ENCODE assay signal across 13 cellular contexts in genomic region chr7:142298009-142298408, GRCh38. TPM values are rescaled to one million over a fixed set of nuclear protein-coding genes. Genes with fewer than 3 reads are reported as not detected.
DNase-seq lines count a peak whose midpoint lies in the region; ATAC-seq and TF ChIP-seq lines count a peak whose summit lies in the region.
"Had no signal": no experiment of that assay in that cellular context is flagged by ENCODE, and none has a peak within 500 bp of the region (broad histone marks: within the 10 kb centered on the region; RNA-seq: fewer than 3 reads in every experiment).

No MANE protein-coding gene starts in this region.

- no peaks in the 10 kb centered on the region for H3F3A ChIP-seq in smooth muscle cell (ENCODE audit: low read depth)

- no peak overlapping the region for H3K27ac ChIP-seq in smooth muscle cell (ENCODE audit: low read depth)
- H3K27ac ChIP-seq: SJSA1 had no signal

- no peak overlapping the region for H3K27ac Mint-ChIP-seq in activated CD4-positive, alpha-beta T cell treated with anti-CD3 and anti-CD28 coated beads for 36 hours
- H3K27ac Mint-ChIP-seq: activated T-cell treated with anti-CD3 and anti-CD28 coated beads, Interleukin-2, amount 50 U/mL, for 24 hours; stimulated activated memory B cell treated with anti-CD40 and anti-IgM and Interleukin-4, amounts not matched to agents 10 μg/mL and 1 μg/mL and 100 μg/mL, for 72 hours had no signal

- no peaks in the 10 kb centered on the region for H3K9me3 Mint-ChIP-seq in activated CD4-positive, alpha-beta T cell treated with anti-CD3 and anti-CD28 coated beads for 36 hours (ENCODE audit: low read depth)
- H3K9me3 Mint-ChIP-seq: activated T-cell treated with anti-CD3 and anti-CD28 coated beads, Interleukin-2, amount 50 U/mL, for 24 hours; stimulated activated memory B cell treated with anti-CD40 and anti-IgM and Interleukin-4, amounts not matched to agents 10 μg/mL and 1 μg/mL and 100 μg/mL, for 72 hours had no signal

- H4K20me1 ChIP-seq in smooth muscle cell (ENCODE audit: low read depth) = no peaks in the 10 kb centered on the region

- no peak overlapping the region for H3K4me3 Mint-ChIP-seq in activated CD4-positive, alpha-beta T cell treated with anti-CD3 and anti-CD28 coated beads for 36 hours
- H3K4me3 Mint-ChIP-seq: activated T-cell treated with anti-CD3 and anti-CD28 coated beads, Interleukin-2, amount 50 U/mL, for 24 hours; stimulated activated memory B cell treated with anti-CD40 and anti-IgM and Interleukin-4, amounts not matched to agents 10 μg/mL and 1 μg/mL and 100 μg/mL, for 72 hours had no signal

- no peak overlapping the region for H3K4me3 ChIP-seq in NB4 (ENCODE audit: low read depth, low read length)
- H3K4me3 ChIP-seq in epithelial cell of esophagus (ENCODE audit: low read length) = no peak overlapping the region
- H3K4me3 ChIP-seq in smooth muscle cell = no peak overlapping the region
- H3K4me3 ChIP-seq: SJSA1 had no signal

- no peaks in the 10 kb centered on the region for H3K36me3 ChIP-seq in smooth muscle cell (ENCODE audit: low read depth)
- H3K36me3 ChIP-seq: SJSA1 had no signal

- intact Hi-C loops in activated CD4-positive, alpha-beta T cell treated with anti-CD3 and anti-CD28 coated beads for 36 hours (cut with DNase I, micrococcal nuclease) = no loop called here

- POLR2A ChIA-PET in activated CD4-positive, alpha-beta T cell treated with anti-CD3 and anti-CD28 coated beads for 36 hours (lab: Charles Lee) = no interaction called here

- no peaks in the 10 kb centered on the region for H3K9me3 ChIP-seq in smooth muscle cell (replicated peaks; ENCODE audit: low read depth)
- H3K9me3 ChIP-seq: SJSA1 had no signal

- TF ChIP-seq POLR2A in NB4 (IDR thresholded peaks at IDR 0.05; ENCODE audit: extremely low read depth, insufficient read length) = no peak

- H3K27me3 Mint-ChIP-seq in activated CD4-positive, alpha-beta T cell treated with anti-CD3 and anti-CD28 coated beads for 36 hours = peaks cover 16% of the 10 kb centered on the region

- peak; percentile 42 for ATAC-seq in activated CD4-positive, alpha-beta T cell treated with anti-CD3 and anti-CD28 coated beads for 36 hours
- ATAC-seq in HG02870 (IDR thresholded peaks at IDR 0.05; ENCODE audit: unreplicated experiment) = no peak
- ATAC-seq: stimulated activated memory B cell treated with anti-CD40 and anti-IgM and Interleukin-4, amounts not matched to agents 10 μg/mL and 1 μg/mL and 100 μg/mL, for 72 hours had no signal

- H3K9ac ChIP-seq in smooth muscle cell (ENCODE audit: low read depth) = no peak overlapping the region

- TF ChIP-seq CTCF in NB4 (IDR thresholded peaks at IDR 0.05; ENCODE audit: low read depth, low read length) = peak; percentile 49
- peak; percentile 41 for TF ChIP-seq CTCF in epithelial cell of esophagus (IDR thresholded peaks at IDR 0.05; ENCODE audit: insufficient read depth, low read depth, low read length, missing control alignments)
- peak; percentile 27 for TF ChIP-seq CTCF in smooth muscle cell (IDR thresholded peaks at IDR 0.05; ENCODE audit: borderline replicate concordance, insufficient read depth, poor library complexity, severe bottlenecking)

- no peak for DNase-seq in activated CD4-positive, alpha-beta T cell treated with anti-CD3 and anti-CD28 coated beads for 36 hours
- DNase-seq in activated CD4-positive, alpha-beta T cell treated with anti-CD3 and anti-CD28 coated beads, Interleukin-2, amount 50 U/mL, for 48 hours = no peak
- DNase-seq in NB4 (ENCODE audit: low read depth) (peak; percentile 43), epithelial cell of esophagus (ENCODE audit: low read depth) (peak; percentile 36), smooth muscle cell (lab: John Stamatoyannopoulos, UW; ENCODE audit: unreplicated experiment) (no peak), midbrain (lab: John Stamatoyannopoulos, UW) (no peak)
- no peak for DNase-seq in NK-92 treated with Interleukin-12 subunit alpha and Interleukin-12 subunit beta, amount 100 ng/mL, for 24 hours (lab: John Stamatoyannopoulos, UW)
- DNase-seq: activated T-cell treated with anti-CD3 and anti-CD28 coated beads, Interleukin-2, amount 50 U/mL, for 24 hours; C1 segment of cervical spinal cord had no signal

- no peak overlapping the region for H2AFZ ChIP-seq in smooth muscle cell (ENCODE audit: low read depth)

- no peak overlapping the region for H3K4me2 ChIP-seq in smooth muscle cell

- peaks cover 18% of the 10 kb centered on the region for H3K4me1 Mint-ChIP-seq in activated CD4-positive, alpha-beta T cell treated with anti-CD3 and anti-CD28 coated beads for 36 hours
- H3K4me1 Mint-ChIP-seq: stimulated activated memory B cell treated with anti-CD40 and anti-IgM and Interleukin-4, amounts not matched to agents 10 μg/mL and 1 μg/mL and 100 μg/mL, for 72 hours had no signal

- WGBS in smooth muscle cell (ENCODE audit: low lambda C conversion rate) = 49% methylated on average over 5 of the region's 5 CpGs

- H3K79me2 ChIP-seq in smooth muscle cell (ENCODE audit: low read depth) = no peaks in the 10 kb centered on the region

- H3K4me1 ChIP-seq in smooth muscle cell (ENCODE audit: low read depth) = no peaks in the 10 kb centered on the region
- H3K4me1 ChIP-seq: SJSA1 had no signal

- CTCF ChIA-PET in activated CD4-positive, alpha-beta T cell treated with anti-CD3 and anti-CD28 coated beads for 36 hours (lab: Charles Lee) = interaction anchor here (1.0 to 1.7 kb wide), 7 partner anchors 11 to 512 kb away, joined by 3 to 10 read pairs (median 4); no protein-coding TSS in a partner anchor

- peaks cover 11% of the 10 kb centered on the region for H3K27me3 ChIP-seq in smooth muscle cell (ENCODE audit: low read depth)
- H3K27me3 ChIP-seq: SJSA1 had no signal

- no peaks in the 10 kb centered on the region for H3K36me3 Mint-ChIP-seq in activated CD4-positive, alpha-beta T cell treated with anti-CD3 and anti-CD28 coated beads for 36 hours (ENCODE audit: low read depth)
- H3K36me3 Mint-ChIP-seq: stimulated activated memory B cell treated with anti-CD40 and anti-IgM and Interleukin-4, amounts not matched to agents 10 μg/mL and 1 μg/mL and 100 μg/mL, for 72 hours had no signal

RNA-seq across cellular contexts. Expression of gene PRSS58, which starts 40.2 kb away (rescaled TPM):
- total RNA-seq in activated CD4-positive, alpha-beta T cell treated with anti-CD3 and anti-CD28 coated beads for 36 hours = not detected
- not detected in 2 replicates for total RNA-seq in smooth muscle cell
- polyA plus RNA-seq in smooth muscle cell = not detected in 2 replicates
- total RNA-seq: dermis microvascular lymphatic vessel endothelial cell, SJSA1 had no signal

Comparison
In these comparisons a context has a peak if more than half of its experiments do, and no peak if none do; other contexts are left out.
1. DNase-seq: peak in NB4 (single experiment) and epithelial cell of esophagus (single experiment); none in activated CD4-positive, alpha-beta T cell treated with anti-CD3 and anti-CD28 coated beads for 36 hours (single experiment), activated CD4-positive, alpha-beta T cell treated with anti-CD3 and anti-CD28 coated beads, Interleukin-2, amount 50 U/mL, for 48 hours (0 of 2), smooth muscle cell (single experiment), NK-92 treated with Interleukin-12 subunit alpha and Interleukin-12 subunit beta, amount 100 ng/mL, for 24 hours (single experiment) and midbrain (single experiment).
2. Peak in every context shown above with its lines, with median percentiles within 50 percentile points of each other: CTCF ChIP-seq.